Comparison of ENCODE assay signal across 1 cellular context in the genomic region with DNA sequence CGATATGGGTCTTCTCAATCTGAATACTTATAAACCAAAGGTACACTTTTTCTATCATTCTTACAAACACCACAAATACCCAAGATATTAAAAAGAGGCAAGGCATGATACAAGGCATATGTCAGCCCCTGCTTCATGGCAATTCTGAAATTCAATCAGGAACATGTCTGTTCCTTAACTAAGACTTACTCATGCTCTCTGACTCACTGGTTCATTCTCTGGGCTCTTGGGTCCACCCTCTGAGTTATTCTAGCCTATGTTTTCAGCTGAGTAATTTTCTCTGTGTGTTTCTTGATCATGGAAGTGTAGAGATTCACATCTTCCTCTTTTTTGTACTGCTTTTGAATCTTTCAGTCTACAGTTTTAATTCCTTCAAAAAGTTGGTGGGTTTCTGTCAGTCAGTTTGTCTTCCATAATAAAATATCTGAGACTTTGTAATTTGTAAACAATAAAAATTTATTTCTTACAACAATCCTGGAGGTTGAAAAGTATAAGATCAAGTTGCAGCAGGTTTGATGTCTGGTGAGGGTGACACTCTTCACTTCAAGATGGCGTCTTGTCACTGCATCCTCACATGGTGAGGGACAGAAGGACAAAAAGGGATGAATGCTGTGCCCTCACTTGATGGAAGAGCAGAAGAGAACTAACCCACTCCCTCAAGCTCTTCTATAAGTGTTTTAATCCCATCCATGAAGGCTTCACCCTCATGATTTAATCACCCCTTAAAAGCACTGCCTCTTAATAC.
TF ChIP-seq lines count a peak whose summit lies in the region.

No MANE protein-coding gene starts in this region.

TF ChIP-seq in H1, 55 proteins besides CTCF, POLR2A, EP300 and RAD21 (continued from another document):
- TF ChIP-seq, protein P1, sequence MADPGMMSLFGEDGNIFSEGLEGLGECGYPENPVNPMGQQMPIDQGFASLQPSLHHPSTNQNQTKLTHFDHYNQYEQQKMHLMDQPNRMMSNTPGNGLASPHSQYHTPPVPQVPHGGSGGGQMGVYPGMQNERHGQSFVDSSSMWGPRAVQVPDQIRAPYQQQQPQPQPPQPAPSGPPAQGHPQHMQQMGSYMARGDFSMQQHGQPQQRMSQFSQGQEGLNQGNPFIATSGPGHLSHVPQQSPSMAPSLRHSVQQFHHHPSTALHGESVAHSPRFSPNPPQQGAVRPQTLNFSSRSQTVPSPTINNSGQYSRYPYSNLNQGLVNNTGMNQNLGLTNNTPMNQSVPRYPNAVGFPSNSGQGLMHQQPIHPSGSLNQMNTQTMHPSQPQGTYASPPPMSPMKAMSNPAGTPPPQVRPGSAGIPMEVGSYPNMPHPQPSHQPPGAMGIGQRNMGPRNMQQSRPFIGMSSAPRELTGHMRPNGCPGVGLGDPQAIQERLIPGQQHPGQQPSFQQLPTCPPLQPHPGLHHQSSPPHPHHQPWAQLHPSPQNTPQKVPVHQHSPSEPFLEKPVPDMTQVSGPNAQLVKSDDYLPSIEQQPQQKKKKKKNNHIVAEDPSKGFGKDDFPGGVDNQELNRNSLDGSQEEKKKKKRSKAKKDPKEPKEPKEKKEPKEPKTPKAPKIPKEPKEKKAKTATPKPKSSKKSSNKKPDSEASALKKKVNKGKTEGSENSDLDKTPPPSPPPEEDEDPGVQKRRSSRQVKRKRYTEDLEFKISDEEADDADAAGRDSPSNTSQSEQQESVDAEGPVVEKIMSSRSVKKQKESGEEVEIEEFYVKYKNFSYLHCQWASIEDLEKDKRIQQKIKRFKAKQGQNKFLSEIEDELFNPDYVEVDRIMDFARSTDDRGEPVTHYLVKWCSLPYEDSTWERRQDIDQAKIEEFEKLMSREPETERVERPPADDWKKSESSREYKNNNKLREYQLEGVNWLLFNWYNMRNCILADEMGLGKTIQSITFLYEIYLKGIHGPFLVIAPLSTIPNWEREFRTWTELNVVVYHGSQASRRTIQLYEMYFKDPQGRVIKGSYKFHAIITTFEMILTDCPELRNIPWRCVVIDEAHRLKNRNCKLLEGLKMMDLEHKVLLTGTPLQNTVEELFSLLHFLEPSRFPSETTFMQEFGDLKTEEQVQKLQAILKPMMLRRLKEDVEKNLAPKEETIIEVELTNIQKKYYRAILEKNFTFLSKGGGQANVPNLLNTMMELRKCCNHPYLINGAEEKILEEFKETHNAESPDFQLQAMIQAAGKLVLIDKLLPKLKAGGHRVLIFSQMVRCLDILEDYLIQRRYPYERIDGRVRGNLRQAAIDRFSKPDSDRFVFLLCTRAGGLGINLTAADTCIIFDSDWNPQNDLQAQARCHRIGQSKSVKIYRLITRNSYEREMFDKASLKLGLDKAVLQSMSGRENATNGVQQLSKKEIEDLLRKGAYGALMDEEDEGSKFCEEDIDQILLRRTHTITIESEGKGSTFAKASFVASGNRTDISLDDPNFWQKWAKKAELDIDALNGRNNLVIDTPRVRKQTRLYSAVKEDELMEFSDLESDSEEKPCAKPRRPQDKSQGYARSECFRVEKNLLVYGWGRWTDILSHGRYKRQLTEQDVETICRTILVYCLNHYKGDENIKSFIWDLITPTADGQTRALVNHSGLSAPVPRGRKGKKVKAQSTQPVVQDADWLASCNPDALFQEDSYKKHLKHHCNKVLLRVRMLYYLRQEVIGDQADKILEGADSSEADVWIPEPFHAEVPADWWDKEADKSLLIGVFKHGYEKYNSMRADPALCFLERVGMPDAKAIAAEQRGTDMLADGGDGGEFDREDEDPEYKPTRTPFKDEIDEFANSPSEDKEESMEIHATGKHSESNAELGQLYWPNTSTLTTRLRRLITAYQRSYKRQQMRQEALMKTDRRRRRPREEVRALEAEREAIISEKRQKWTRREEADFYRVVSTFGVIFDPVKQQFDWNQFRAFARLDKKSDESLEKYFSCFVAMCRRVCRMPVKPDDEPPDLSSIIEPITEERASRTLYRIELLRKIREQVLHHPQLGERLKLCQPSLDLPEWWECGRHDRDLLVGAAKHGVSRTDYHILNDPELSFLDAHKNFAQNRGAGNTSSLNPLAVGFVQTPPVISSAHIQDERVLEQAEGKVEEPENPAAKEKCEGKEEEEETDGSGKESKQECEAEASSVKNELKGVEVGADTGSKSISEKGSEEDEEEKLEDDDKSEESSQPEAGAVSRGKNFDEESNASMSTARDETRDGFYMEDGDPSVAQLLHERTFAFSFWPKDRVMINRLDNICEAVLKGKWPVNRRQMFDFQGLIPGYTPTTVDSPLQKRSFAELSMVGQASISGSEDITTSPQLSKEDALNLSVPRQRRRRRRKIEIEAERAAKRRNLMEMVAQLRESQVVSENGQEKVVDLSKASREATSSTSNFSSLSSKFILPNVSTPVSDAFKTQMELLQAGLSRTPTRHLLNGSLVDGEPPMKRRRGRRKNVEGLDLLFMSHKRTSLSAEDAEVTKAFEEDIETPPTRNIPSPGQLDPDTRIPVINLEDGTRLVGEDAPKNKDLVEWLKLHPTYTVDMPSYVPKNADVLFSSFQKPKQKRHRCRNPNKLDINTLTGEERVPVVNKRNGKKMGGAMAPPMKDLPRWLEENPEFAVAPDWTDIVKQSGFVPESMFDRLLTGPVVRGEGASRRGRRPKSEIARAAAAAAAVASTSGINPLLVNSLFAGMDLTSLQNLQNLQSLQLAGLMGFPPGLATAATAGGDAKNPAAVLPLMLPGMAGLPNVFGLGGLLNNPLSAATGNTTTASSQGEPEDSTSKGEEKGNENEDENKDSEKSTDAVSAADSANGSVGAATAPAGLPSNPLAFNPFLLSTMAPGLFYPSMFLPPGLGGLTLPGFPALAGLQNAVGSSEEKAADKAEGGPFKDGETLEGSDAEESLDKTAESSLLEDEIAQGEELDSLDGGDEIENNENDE (IDR thresholded peaks at IDR 0.05; ENCODE audit: insufficient replicate concordance, low read length): no peak
- no peak for TF ChIP-seq CHD1 (IDR thresholded peaks at IDR 0.05; ENCODE audit: low read depth, low read length)
- TF ChIP-seq CBX5 (IDR thresholded peaks at IDR 0.05; ENCODE audit: low read depth, low read length): no peak
- TF ChIP-seq CBX8 (IDR thresholded peaks at IDR 0.05; ENCODE audit: borderline replicate concordance, low read depth, low read length): no peak
